ENCODE assay signal across 28 cellular contexts in genomic region chr1:214383381-214384372, GRCh38.
"Had no signal": no experiment of that assay in that cellular context is flagged by ENCODE, and none has a peak within 500 bp of the region (broad histone marks: within the 10 kb centered on the region; RNA-seq: fewer than 3 reads in every experiment).

No MANE protein-coding gene starts in this region.

- H3K27me3 Mint-ChIP-seq: activated naive CD8-positive, alpha-beta T cell treated with anti-CD3 and anti-CD28 coated beads for 36 hours; natural killer cell treated with Interleukin-12 subunit alpha and Interleukin-12 subunit beta and Interleukin-15 and Interleukin-18, amount 100 ng/mL, for 72 hours; stimulated activated naive CD8-positive, alpha-beta T cell treated with anti-CD3 and anti-CD28 coated beads, Interleukin-15, Interleukin-2, amounts not matched to agents 100 ng/mL and 50 ng/mL, for 24 hours; type B pancreatic cell had no signal

- H3K27me3 ChIP-seq: adrenal gland, ascending aorta, brain microvascular endothelial cell, foreskin keratinocyte, neutrophil, sigmoid colon, vagina had no signal

- H3K4me1 Mint-ChIP-seq: activated naive CD8-positive, alpha-beta T cell treated with anti-CD3 and anti-CD28 coated beads for 36 hours; memory B cell; stimulated activated effector memory CD8-positive, alpha-beta T cell treated with anti-CD3 and anti-CD28 coated beads, Interleukin-12 subunit alpha, Interleukin-12 subunit beta, amount 100 ng/mL, for 72 hours had no signal

- H3K4me3 Mint-ChIP-seq: activated naive CD8-positive, alpha-beta T cell treated with anti-CD3 and anti-CD28 coated beads for 36 hours; activated T-cell treated with anti-CD3 and anti-CD28 coated beads, Interleukin-2, amount 50 U/mL, for 72 hours; effector memory CD8-positive, alpha-beta T cell; memory B cell; natural killer cell treated with Interleukin-12 subunit alpha and Interleukin-12 subunit beta and Interleukin-15 and Interleukin-18, amount 100 ng/mL, for 72 hours; stimulated activated effector memory CD8-positive, alpha-beta T cell treated with anti-CD3 and anti-CD28 coated beads, Interleukin-12 subunit alpha, Interleukin-12 subunit beta, amount 100 ng/mL, for 72 hours; stimulated activated naive CD8-positive, alpha-beta T cell treated with anti-CD3 and anti-CD28 coated beads, Interleukin-15, Interleukin-2, amounts not matched to agents 100 ng/mL and 50 ng/mL, for 24 hours; type B pancreatic cell had no signal

- H3K9me3 Mint-ChIP-seq: activated naive CD8-positive, alpha-beta T cell treated with anti-CD3 and anti-CD28 coated beads for 36 hours; activated T-cell treated with anti-CD3 and anti-CD28 coated beads, Interleukin-2, amount 50 U/mL, for 72 hours; effector memory CD8-positive, alpha-beta T cell; memory B cell; natural killer cell treated with Interleukin-12 subunit alpha and Interleukin-12 subunit beta and Interleukin-15 and Interleukin-18, amount 100 ng/mL, for 72 hours; stimulated activated effector memory CD8-positive, alpha-beta T cell treated with anti-CD3 and anti-CD28 coated beads, Interleukin-12 subunit alpha, Interleukin-12 subunit beta, amount 100 ng/mL, for 72 hours; stimulated activated naive CD8-positive, alpha-beta T cell treated with anti-CD3 and anti-CD28 coated beads, Interleukin-15, Interleukin-2, amounts not matched to agents 100 ng/mL and 50 ng/mL, for 24 hours; type B pancreatic cell had no signal

- H3K36me3 Mint-ChIP-seq: activated naive CD8-positive, alpha-beta T cell treated with anti-CD3 and anti-CD28 coated beads for 36 hours; memory B cell; natural killer cell treated with Interleukin-12 subunit alpha and Interleukin-12 subunit beta and Interleukin-15 and Interleukin-18, amount 100 ng/mL, for 72 hours; stimulated activated effector memory CD8-positive, alpha-beta T cell treated with anti-CD3 and anti-CD28 coated beads, Interleukin-12 subunit alpha, Interleukin-12 subunit beta, amount 100 ng/mL, for 72 hours had no signal

- H3K27ac ChIP-seq: adrenal gland, ascending aorta, brain microvascular endothelial cell, foreskin keratinocyte, neutrophil, sigmoid colon, thoracic aorta, vagina had no signal

- ATAC-seq: activated T-cell treated with anti-CD3 and anti-CD28 coated beads, Interleukin-2, amount 50 U/mL, for 72 hours; effector memory CD8-positive, alpha-beta T cell; foreskin keratinocyte; left colon; stimulated activated effector memory CD8-positive, alpha-beta T cell treated with anti-CD3 and anti-CD28 coated beads, Interleukin-12 subunit alpha, Interleukin-12 subunit beta, amount 100 ng/mL, for 72 hours had no signal

- H3K27ac Mint-ChIP-seq: activated naive CD8-positive, alpha-beta T cell treated with anti-CD3 and anti-CD28 coated beads for 36 hours; activated T-cell treated with anti-CD3 and anti-CD28 coated beads, Interleukin-2, amount 50 U/mL, for 72 hours; effector memory CD8-positive, alpha-beta T cell; memory B cell; natural killer cell treated with Interleukin-12 subunit alpha and Interleukin-12 subunit beta and Interleukin-15 and Interleukin-18, amount 100 ng/mL, for 72 hours; stimulated activated effector memory CD8-positive, alpha-beta T cell treated with anti-CD3 and anti-CD28 coated beads, Interleukin-12 subunit alpha, Interleukin-12 subunit beta, amount 100 ng/mL, for 72 hours; stimulated activated naive CD8-positive, alpha-beta T cell treated with anti-CD3 and anti-CD28 coated beads, Interleukin-15, Interleukin-2, amounts not matched to agents 100 ng/mL and 50 ng/mL, for 24 hours; type B pancreatic cell had no signal

- H3K36me3 ChIP-seq: neutrophil had no signal

- H3K9me3 ChIP-seq: adrenal gland, ascending aorta, neutrophil, sigmoid colon, thoracic aorta, vagina had no signal

- H3K4me3 ChIP-seq: adrenal gland, ascending aorta, sigmoid colon, thoracic aorta, vagina had no signal

- DNase-seq: activated CD4-positive, alpha-beta T cell treated with anti-CD3 and anti-CD28 coated beads for 4 hours; activated CD4-positive, alpha-beta T cell treated with anti-CD3 and anti-CD28 coated beads, Interleukin-2, amount 50 U/mL, for 4 hours; activated effector memory CD4-positive, alpha-beta T cell treated with Interleukin-2 at 50 U/mL for 16 hours; activated naive CD4-positive, alpha-beta T cell treated with Interleukin-2 at 50 U/mL for 16 hours; activated naive CD8-positive, alpha-beta T cell treated with anti-CD3 and anti-CD28 coated beads for 36 hours; activated T-cell treated with anti-CD3 and anti-CD28 coated beads for 4 hours; activated T-cell treated with anti-CD3 and anti-CD28 coated beads, Interleukin-2, amount 50 U/mL, for 72 hours; adrenal gland; brain microvascular endothelial cell; caudate nucleus; cortex of kidney; effector memory CD8-positive, alpha-beta T cell; foreskin keratinocyte; glutamatergic neuron; islet precursor cell; left colon; sigmoid colon; small intestine; stimulated activated CD4-positive, alpha-beta T cell treated with anti-CD3 and anti-CD28 coated beads, Interleukin-4, amount 100 ng/mL, for 24 hours had no signal

- H3K4me1 ChIP-seq: ascending aorta, vagina had no signal
